ENCODE assay signal across 22 cellular contexts in genomic region chr1:115190766-115191165, GRCh38.
DNase-seq lines count a peak whose midpoint lies in the region; ATAC-seq, FAIRE-seq and TF ChIP-seq lines count a peak whose summit lies in the region.
"Had no signal": no experiment of that assay in that cellular context is flagged by ENCODE, and none has a peak within 500 bp of the region (broad histone marks: within the 10 kb centered on the region; RNA-seq: fewer than 3 reads in every experiment).

No MANE protein-coding gene starts in this region.

- no peaks in the 10 kb centered on the region for H3K9me3 Mint-ChIP-seq in activated T-helper 2 cell treated with anti-CD3 and anti-CD28 coated beads, Interferon-gamma antibody, Interleukin-2, Interleukin-4, amounts not matched to agents 10 μg/mL and 5 μg/mL and 100 μg/mL, durations not matched to agents 14 hours and 24 hours and 36 hours
- H3K9me3 Mint-ChIP-seq: activated T-helper 17 cell treated with anti-CD3 and anti-CD28 coated beads, Interleukin-2, amount 50 U/mL, for 72 hours had no signal

- H3K36me3 Mint-ChIP-seq in activated T-helper 2 cell treated with anti-CD3 and anti-CD28 coated beads, Interferon-gamma antibody, Interleukin-2, Interleukin-4, amounts not matched to agents 10 μg/mL and 5 μg/mL and 100 μg/mL, durations not matched to agents 14 hours and 24 hours and 36 hours (ENCODE audit: low read depth): no peaks in the 10 kb centered on the region

- H3K4me3 ChIP-seq in keratinocyte (ENCODE audit: control insufficient read depth in 2 of 3, extremely low read depth in 1 of 3, insufficient read depth in 2 of 3, low read depth in 1 of 3, low read length in 3 of 3): no peak overlapping the region
- no peak overlapping the region for H3K4me3 ChIP-seq in stomach
- H3K4me3 ChIP-seq: BLaER1 treated with 17β-estradiol and CSF1 and Interleukin-3, amounts not matched to agents 10 nM and 100 nM; mucosa of descending colon; Peyer's patch; right lobe of liver had no signal

- FAIRE-seq in keratinocyte (lab: Jason Lieb, UNC): no peak
- FAIRE-seq: D721Med had no signal

- no peak overlapping the region for H3K9ac ChIP-seq in keratinocyte (ENCODE audit: control insufficient read depth, extremely low read depth, insufficient read depth, low read length)
- H3K9ac ChIP-seq: BLaER1 treated with 17β-estradiol and CSF1 and Interleukin-3, amounts not matched to agents 10 nM and 100 nM; KMS-11 had no signal

- H3K27ac Mint-ChIP-seq in activated T-helper 2 cell treated with anti-CD3 and anti-CD28 coated beads, Interferon-gamma antibody, Interleukin-2, Interleukin-4, amounts not matched to agents 10 μg/mL and 5 μg/mL and 100 μg/mL, durations not matched to agents 14 hours and 24 hours and 36 hours: no peak overlapping the region
- H3K27ac Mint-ChIP-seq: activated CD4-positive, alpha-beta T cell treated with anti-CD3 and anti-CD28 coated beads for 36 hours; activated T-helper 17 cell treated with anti-CD3 and anti-CD28 coated beads, Interleukin-2, amount 50 U/mL, for 72 hours had no signal

- ATAC-seq in SK-N-SH treated with all-trans-retinoic acid at 6 μM for 48 hours: peak; percentile 32
- ATAC-seq in HG03439 (IDR thresholded peaks at IDR 0.05; ENCODE audit: unreplicated experiment): no peak
- ATAC-seq: activated CD4-positive, alpha-beta T cell treated with anti-CD3 and anti-CD28 coated beads for 36 hours; activated T-helper 17 cell treated with anti-CD3 and anti-CD28 coated beads, Interleukin-2, amount 50 U/mL, for 72 hours; right lobe of liver had no signal

- dilution Hi-C loops in keratinocyte (cut with MboI; ENCODE audit: extremely low pct_ligation_motif_present, low sequenced_read_pairs): no loop called here

- H3K27me3 ChIP-seq in keratinocyte (ENCODE audit: control insufficient read depth, extremely low read depth, insufficient read depth, low read length) (no peaks in the 10 kb centered on the region), stomach (no peaks in the 10 kb centered on the region)
- H3K27me3 ChIP-seq: BLaER1 treated with 17β-estradiol and CSF1 and Interleukin-3, amounts not matched to agents 10 nM and 100 nM; Peyer's patch; right lobe of liver had no signal

- H3K4me3 Mint-ChIP-seq in activated T-helper 2 cell treated with anti-CD3 and anti-CD28 coated beads, Interferon-gamma antibody, Interleukin-2, Interleukin-4, amounts not matched to agents 10 μg/mL and 5 μg/mL and 100 μg/mL, durations not matched to agents 14 hours and 24 hours and 36 hours (ENCODE audit: low read depth): no peak overlapping the region
- H3K4me3 Mint-ChIP-seq: activated CD4-positive, alpha-beta T cell treated with anti-CD3 and anti-CD28 coated beads for 36 hours; activated T-helper 17 cell treated with anti-CD3 and anti-CD28 coated beads, Interleukin-2, amount 50 U/mL, for 72 hours had no signal

- H3K27ac ChIP-seq in keratinocyte (ENCODE audit: control insufficient read depth, insufficient read depth, low read length) (peak overlapping the region; percentile 82), stomach (peak overlapping the region in 3 of 5 donors; percentile 24 to 54 (median 46))
- H3K27ac ChIP-seq: BLaER1 treated with 17β-estradiol and CSF1 and Interleukin-3, amounts not matched to agents 10 nM and 100 nM; KMS-11; neutrophil; Peyer's patch; right lobe of liver had no signal

- no peak for TF ChIP-seq POLR2A in stomach (IDR thresholded peaks at IDR 0.05)

- no peaks in the 10 kb centered on the region for H4K20me1 ChIP-seq in keratinocyte (ENCODE audit: control insufficient read depth, extremely low read depth, insufficient read depth, low read length)
- H4K20me1 ChIP-seq: BLaER1 treated with 17β-estradiol and CSF1 and Interleukin-3, amounts not matched to agents 10 nM and 100 nM had no signal

- H2AFZ ChIP-seq in keratinocyte (ENCODE audit: control insufficient read depth, low read length): no peak overlapping the region

- TF ChIP-seq CTCF in keratinocyte (optimal IDR thresholded peaks at IDR 0.05 in 1 of 3, IDR thresholded peaks at IDR 0.05 in 1 of 3, conservative IDR thresholded peaks at IDR 0.05 in 1 of 3; ENCODE audit: extremely low read depth in 1 of 3, insufficient read depth in 2 of 3, low read length in 3 of 3): no peak
- no peak for TF ChIP-seq CTCF in stomach (IDR thresholded peaks at IDR 0.05)

- DNase-seq in H4 (ENCODE audit: low spot score) (peak; percentile 43), keratinocyte (ENCODE audit: low read depth, low spot score) (no peak), stomach (no peak), NCI-H226 (no peak)
- no peak for DNase-seq in activated T-helper 2 cell treated with anti-CD3 and anti-CD28 coated beads, Interferon-gamma antibody, Interleukin-2, Interleukin-4, amounts not matched to agents 10 μg/mL and 5 μg/mL and 100 μg/mL, durations not matched to agents 14 hours and 24 hours and 36 hours (ENCODE audit: low spot score)
- DNase-seq: activated CD4-positive, alpha-beta T cell treated with anti-CD3 and anti-CD28 coated beads for 36 hours; central memory CD4-positive, alpha-beta T cell; effector CD8-positive, alpha-beta T cell; mucosa of descending colon; NCI-H1048; NCI-H2081 treated with DMSO at 0.1 percent for 48 hours; NCI-H748 treated with DMSO at 0.1 percent for 48 hours; Peyer's patch; right lobe of liver; stimulated activated CD4-positive, alpha-beta T cell treated with anti-CD3 and anti-CD28 coated beads, Interleukin-4, amount 100 ng/mL, for 24 hours had no signal

- peaks cover 24% of the 10 kb centered on the region for H3K4me1 ChIP-seq in keratinocyte (ENCODE audit: control insufficient read depth, extremely low read depth, insufficient read depth, low read length)
- peaks cover 0 to 30% (median 6%) of the 10 kb centered on the region in 4 donors for H3K4me1 ChIP-seq in stomach
- H3K4me1 ChIP-seq: Peyer's patch, right lobe of liver had no signal

- H3K9me3 ChIP-seq in keratinocyte (ENCODE audit: control insufficient read depth, low read depth, low read length): no peaks in the 10 kb centered on the region
- no peaks in the 10 kb centered on the region for H3K9me3 ChIP-seq in stomach
- H3K9me3 ChIP-seq: BLaER1 treated with 17β-estradiol and CSF1 and Interleukin-3, amounts not matched to agents 10 nM and 100 nM; mucosa of descending colon; neutrophil; Peyer's patch; right lobe of liver had no signal

- peaks cover 2% of the 10 kb centered on the region for H3K27me3 Mint-ChIP-seq in activated T-helper 2 cell treated with anti-CD3 and anti-CD28 coated beads, Interferon-gamma antibody, Interleukin-2, Interleukin-4, amounts not matched to agents 10 μg/mL and 5 μg/mL and 100 μg/mL, durations not matched to agents 14 hours and 24 hours and 36 hours (ENCODE audit: low read depth)

- H3K79me2 ChIP-seq in keratinocyte (ENCODE audit: control insufficient read depth, insufficient read depth, low read length): no peaks in the 10 kb centered on the region

- H3K9me1 ChIP-seq in keratinocyte (ENCODE audit: control insufficient read depth, extremely low read depth, insufficient read depth, low read length): no peaks in the 10 kb centered on the region

- H3K4me2 ChIP-seq in keratinocyte (ENCODE audit: control insufficient read depth, extremely low read depth, insufficient read depth, low read depth, low read length): no peak overlapping the region
- H3K4me2 ChIP-seq: KMS-11 had no signal

- no peaks in the 10 kb centered on the region for H3K4me1 Mint-ChIP-seq in activated T-helper 2 cell treated with anti-CD3 and anti-CD28 coated beads, Interferon-gamma antibody, Interleukin-2, Interleukin-4, amounts not matched to agents 10 μg/mL and 5 μg/mL and 100 μg/mL, durations not matched to agents 14 hours and 24 hours and 36 hours (ENCODE audit: low read depth)
- H3K4me1 Mint-ChIP-seq: activated CD4-positive, alpha-beta T cell treated with anti-CD3 and anti-CD28 coated beads for 36 hours; activated T-helper 17 cell treated with anti-CD3 and anti-CD28 coated beads, Interleukin-2, amount 50 U/mL, for 72 hours had no signal

- no peak for TF ChIP-seq EP300 in stomach (IDR thresholded peaks at IDR 0.05)

- no peaks in the 10 kb centered on the region for H3K36me3 ChIP-seq in keratinocyte (ENCODE audit: control insufficient read depth in 2 of 2, extremely low read depth in 1 of 2, insufficient read depth in 2 of 2, low read length in 2 of 2)
- H3K36me3 ChIP-seq in stomach: no peaks in the 10 kb centered on the region
- H3K36me3 ChIP-seq: BLaER1 treated with 17β-estradiol and CSF1 and Interleukin-3, amounts not matched to agents 10 nM and 100 nM; neutrophil; Peyer's patch; right lobe of liver had no signal

- WGBS in stomach, 5 donors: 59 to 82% (median 71%) methylated on average over 3 of the region's 3 CpGs

- intact Hi-C loops in stomach (cut with DNase I; ENCODE audit: low total_unique reads): no loop called here
- intact Hi-C loops in activated T-helper 2 cell treated with anti-CD3 and anti-CD28 coated beads, Interferon-gamma antibody, Interleukin-2, Interleukin-4, amounts not matched to agents 10 μg/mL and 5 μg/mL and 100 μg/mL, durations not matched to agents 14 hours and 24 hours and 36 hours (cut with micrococcal nuclease): no loop called here

TF ChIP-seq in SK-N-SH treated with all-trans-retinoic acid at 6 μM for 48 hours, 23 proteins besides CTCF, POLR2A, EP300 and RAD21 (continues in another document):
- TF ChIP-seq CSRNP3 (CRISPR knock-in tag; IDR thresholded peaks at IDR 0.05) (no peak), TCF4 (CRISPR knock-in tag; IDR thresholded peaks at IDR 0.05; ENCODE audit: borderline replicate concordance) (no peak), ARNTL (CRISPR knock-in tag; IDR thresholded peaks at IDR 0.05; ENCODE audit: borderline replicate concordance, low read depth) (no peak), RARB (CRISPR knock-in tag; IDR thresholded peaks at IDR 0.05) (no peak)
